Comparison of ENCODE assay signal across 24 cellular contexts in genomic region chr15:70609919-70610318, GRCh38.
"Had no signal": no experiment of that assay in that cellular context is flagged by ENCODE, and none has a peak within 500 bp of the region (broad histone marks: within the 10 kb centered on the region; RNA-seq: fewer than 3 reads in every experiment).

No MANE protein-coding gene starts in this region.

- H3K4me3 Mint-ChIP-seq: central memory CD8-positive, alpha-beta T cell; memory B cell; naive thymus-derived CD8-positive, alpha-beta T cell; stimulated activated effector memory CD8-positive, alpha-beta T cell treated with anti-CD3 and anti-CD28 coated beads, Interleukin-12 subunit alpha, Interleukin-12 subunit beta, amount 100 ng/mL, for 72 hours had no signal

- DNase-seq: colonic mucosa; dermis blood vessel endothelial cell; effector memory CD4-positive, alpha-beta T cell; esophagus squamous epithelium; foreskin fibroblast; gastrocnemius medialis; head of caudate nucleus; kidney; naive thymus-derived CD8-positive, alpha-beta T cell; stimulated activated CD4-positive, alpha-beta T cell treated with anti-CD3 and anti-CD28 coated beads, Interleukin-2, amount 100 ng/mL, for 24 hours; stimulated activated CD4-positive, alpha-beta T cell treated with anti-CD3 and anti-CD28 coated beads, Interleukin-4, amount 100 ng/mL, for 24 hours; stimulated activated naive CD4-positive, alpha-beta T cell treated with Interleukin-2 at 50 U/mL for 16 hours; stomach; tibial artery; upper lobe of left lung; uterus had no signal

- H3K9ac ChIP-seq: parathyroid adenoma had no signal

- H3K9me3 ChIP-seq: colonic mucosa, esophagus squamous epithelium, gastrocnemius medialis, neutrophil, stomach, tibial artery, upper lobe of left lung, uterus had no signal

- H3K4me1 ChIP-seq: colonic mucosa, parathyroid adenoma had no signal

- H3K27ac Mint-ChIP-seq: memory B cell; naive thymus-derived CD8-positive, alpha-beta T cell; progenitor cell of endocrine pancreas; stimulated activated effector memory CD8-positive, alpha-beta T cell treated with anti-CD3 and anti-CD28 coated beads, Interleukin-12 subunit alpha, Interleukin-12 subunit beta, amount 100 ng/mL, for 72 hours had no signal

- H3K27ac ChIP-seq: colonic mucosa, esophagus squamous epithelium, gastrocnemius medialis, neutrophil, parathyroid adenoma, stomach, tibial artery, upper lobe of left lung had no signal

- H3K9me3 Mint-ChIP-seq: central memory CD8-positive, alpha-beta T cell; memory B cell; naive thymus-derived CD8-positive, alpha-beta T cell; stimulated activated effector memory CD8-positive, alpha-beta T cell treated with anti-CD3 and anti-CD28 coated beads, Interleukin-12 subunit alpha, Interleukin-12 subunit beta, amount 100 ng/mL, for 72 hours had no signal

- H3K36me3 Mint-ChIP-seq: memory B cell; stimulated activated effector memory CD8-positive, alpha-beta T cell treated with anti-CD3 and anti-CD28 coated beads, Interleukin-12 subunit alpha, Interleukin-12 subunit beta, amount 100 ng/mL, for 72 hours had no signal

- H2AFZ ChIP-seq: parathyroid adenoma had no signal

- H3K4me3 ChIP-seq: colonic mucosa, esophagus squamous epithelium, gastrocnemius medialis, lung, smooth muscle cell, stomach, tibial artery, upper lobe of left lung, uterus had no signal

- H3K36me3 ChIP-seq: colonic mucosa, esophagus squamous epithelium, gastrocnemius medialis, neutrophil, stomach, tibial artery, upper lobe of left lung, uterus had no signal

- H3K4me1 Mint-ChIP-seq: central memory CD8-positive, alpha-beta T cell; memory B cell; naive thymus-derived CD8-positive, alpha-beta T cell; stimulated activated effector memory CD8-positive, alpha-beta T cell treated with anti-CD3 and anti-CD28 coated beads, Interleukin-12 subunit alpha, Interleukin-12 subunit beta, amount 100 ng/mL, for 72 hours had no signal

- H3K79me2 ChIP-seq: parathyroid adenoma had no signal

- H3K4me2 ChIP-seq: smooth muscle cell had no signal

- H3K27me3 ChIP-seq: colonic mucosa, gastrocnemius medialis, neutrophil, stomach, tibial artery, upper lobe of left lung, uterus had no signal
